Comparison of ENCODE assay signal across 8 cellular contexts in genomic region chr11:58286249-58286648, GRCh38. TPM values are rescaled to one million over a fixed set of nuclear protein-coding genes. Genes with fewer than 3 reads are reported as not detected.
DNase-seq lines count a peak whose midpoint lies in the region; ATAC-seq lines count a peak whose summit lies in the region.

No MANE protein-coding gene starts in this region.

- CTCF ChIA-PET in activated CD4-positive, alpha-beta memory T cell treated with anti-CD3 and anti-CD28 coated beads for 36 hours (lab: Charles Lee), result interaction anchor here (0.6 to 1.4 kb wide), 3 partner anchors 43 to 940 kb away, joined by 3 to 6 read pairs (median 3); partner anchors contain the start of gene OR9Q2

- peaks cover 5% of the 10 kb centered on the region for H3K4me1 Mint-ChIP-seq in activated CD4-positive, alpha-beta memory T cell treated with anti-CD3 and anti-CD28 coated beads for 36 hours (ENCODE audit: low read depth)

- H3K9ac ChIP-seq in adipocyte (ENCODE audit: low read length), result no peak overlapping the region

- DNase-seq in DMS 273 (lab: John Stamatoyannopoulos, UW; ENCODE audit: unreplicated experiment) (peak; percentile 12), DMS 273 treated with DMSO at 0.1 percent for 48 hours (lab: John Stamatoyannopoulos, UW) (no peak), KBM-7 (peak; percentile 35), adipocyte (ENCODE audit: low read depth) (peak; percentile 29), left lobe of liver (ENCODE audit: low spot score) (no peak), SHP77 treated with DMSO at 0.1 percent for 48 hours (lab: John Stamatoyannopoulos, UW) (no peak)
- DNase-seq in activated CD4-positive, alpha-beta memory T cell treated with anti-CD3 and anti-CD28 coated beads for 36 hours, result no peak

- H3K4me1 ChIP-seq in adipocyte (ENCODE audit: control insufficient read depth, insufficient read depth, low read length), result no peaks in the 10 kb centered on the region

- in situ Hi-C loops in KBM-7 (cut with MboI; ENCODE audit: low pct_unique_long_range_greater_than_20kb, low sequenced_read_pairs), result no loop called here

- H3K36me3 ChIP-seq in adipocyte (ENCODE audit: control insufficient read depth, insufficient read depth, low read length, severe bottlenecking), result no peaks in the 10 kb centered on the region

- H3K27me3 ChIP-seq in adipocyte (replicated peaks; ENCODE audit: control insufficient read depth, insufficient read depth, low read length), result no peaks in the 10 kb centered on the region

- H3K9me3 Mint-ChIP-seq in activated CD4-positive, alpha-beta memory T cell treated with anti-CD3 and anti-CD28 coated beads for 36 hours, result peaks cover 4% of the 10 kb centered on the region

- H3K36me3 Mint-ChIP-seq in activated CD4-positive, alpha-beta memory T cell treated with anti-CD3 and anti-CD28 coated beads for 36 hours, result no peaks in the 10 kb centered on the region

- intact Hi-C loops in activated CD4-positive, alpha-beta memory T cell treated with anti-CD3 and anti-CD28 coated beads for 36 hours (cut with micrococcal nuclease), result no loop called here

- no peak overlapping the region for H3K4me3 ChIP-seq in adipocyte (ENCODE audit: low read length)

- ATAC-seq in GM21390 (IDR thresholded peaks at IDR 0.05; ENCODE audit: unreplicated experiment) (peak; percentile 79), left lobe of liver (peak; percentile 73)

- no peaks in the 10 kb centered on the region for H3K9me3 ChIP-seq in adipocyte (ENCODE audit: control insufficient read depth, low read length)

- H3K27me3 Mint-ChIP-seq in activated CD4-positive, alpha-beta memory T cell treated with anti-CD3 and anti-CD28 coated beads for 36 hours, result peaks cover 11% of the 10 kb centered on the region

- H3K27ac Mint-ChIP-seq in activated CD4-positive, alpha-beta memory T cell treated with anti-CD3 and anti-CD28 coated beads for 36 hours, result no peak overlapping the region

- H3K4me3 Mint-ChIP-seq in activated CD4-positive, alpha-beta memory T cell treated with anti-CD3 and anti-CD28 coated beads for 36 hours, result no peak overlapping the region

- POLR2A ChIA-PET in activated CD4-positive, alpha-beta memory T cell treated with anti-CD3 and anti-CD28 coated beads for 36 hours (lab: Charles Lee), result no interaction called here

RNA-seq across cellular contexts. Expression of gene OR10W1, which starts 18.2 kb away (rescaled TPM):
- not detected for total RNA-seq in left lobe of liver
- total RNA-seq in activated CD4-positive, alpha-beta memory T cell treated with anti-CD3 and anti-CD28 coated beads for 36 hours, result not detected

RNA-seq across cellular contexts. Expression of gene OR10Q1, which starts 57.5 kb away (rescaled TPM):
- total RNA-seq in left lobe of liver, result not detected
- not detected for total RNA-seq in activated CD4-positive, alpha-beta memory T cell treated with anti-CD3 and anti-CD28 coated beads for 36 hours

Comparison
In these comparisons a context has a peak if more than half of its experiments do, and no peak if none do; other contexts are left out.
1. DNase-seq: peak in DMS 273 (single experiment), KBM-7 (single experiment) and adipocyte (single experiment); none in DMS 273 treated with DMSO at 0.1 percent for 48 hours (single experiment), left lobe of liver (single experiment), SHP77 treated with DMSO at 0.1 percent for 48 hours (single experiment) and activated CD4-positive, alpha-beta memory T cell treated with anti-CD3 and anti-CD28 coated beads for 36 hours (single experiment).